ENCODE assay signal across 8 cellular contexts in the genomic region with DNA sequence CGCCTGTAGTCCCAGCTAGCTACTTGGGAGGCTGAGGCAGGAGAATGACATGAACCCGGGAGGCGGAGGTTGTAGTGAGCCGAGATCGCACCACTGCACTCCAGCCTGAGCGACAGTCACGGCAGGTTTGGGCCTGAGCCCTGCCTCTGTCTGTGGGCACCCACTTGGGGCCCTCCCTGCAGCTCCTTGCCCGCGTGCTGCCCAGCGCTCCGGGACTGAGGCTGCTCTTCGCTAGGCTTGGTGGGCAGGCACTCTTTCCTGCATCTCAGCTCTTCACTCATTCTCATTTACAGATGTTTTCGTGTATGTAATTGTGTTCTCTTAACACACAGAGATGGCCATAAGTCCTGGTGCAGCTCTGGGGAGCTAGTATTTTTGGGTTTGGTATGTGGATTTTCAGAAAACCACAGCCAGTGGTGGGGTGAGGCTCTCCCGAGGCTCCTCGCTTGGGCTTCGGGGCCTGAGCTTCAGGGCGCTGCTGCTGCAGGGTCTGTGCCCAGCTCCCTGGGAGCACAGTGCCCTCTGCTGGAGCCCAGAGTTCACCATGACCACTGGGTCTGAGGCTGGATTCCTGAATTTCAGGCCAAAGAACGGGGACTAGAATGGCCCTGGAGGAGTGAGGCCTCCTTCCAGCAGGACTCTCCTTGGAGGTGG. TPM values are rescaled to one million over a fixed set of nuclear protein-coding genes. Genes with fewer than 3 reads are reported as not detected.
DNase-seq lines count a peak whose midpoint lies in the region; ATAC-seq and TF ChIP-seq lines count a peak whose summit lies in the region.

No MANE protein-coding gene starts in this region.

- H3K4me3 ChIP-seq in choroid plexus epithelial cell (ENCODE audit: low read depth, low read length) (no peak overlapping the region), left lung (no peak overlapping the region)

- H3K27me3 Mint-ChIP-seq in activated CD4-positive, alpha-beta T cell treated with anti-CD3 and anti-CD28 coated beads for 36 hours: no peaks in the 10 kb centered on the region

- peaks cover 0 to 39% of the 10 kb centered on the region in 2 donors for H3K36me3 ChIP-seq in left lung

- ATAC-seq in activated CD4-positive, alpha-beta T cell treated with anti-CD3 and anti-CD28 coated beads for 36 hours: peak; percentile 63
- ATAC-seq in left lung: peak; percentile 91
- ATAC-seq in HG03571 (IDR thresholded peaks at IDR 0.05; ENCODE audit: unreplicated experiment): no peak

- no peaks in the 10 kb centered on the region for H3K9me3 Mint-ChIP-seq in activated CD4-positive, alpha-beta T cell treated with anti-CD3 and anti-CD28 coated beads for 36 hours (ENCODE audit: low read depth)

- H3K27me3 ChIP-seq in left lung: no peaks in the 10 kb centered on the region

- H3K27ac Mint-ChIP-seq in activated CD4-positive, alpha-beta T cell treated with anti-CD3 and anti-CD28 coated beads for 36 hours: no peak overlapping the region

- CTCF ChIA-PET in activated CD4-positive, alpha-beta T cell treated with anti-CD3 and anti-CD28 coated beads for 36 hours (lab: Charles Lee): interaction anchor here (0.6 to 2.6 kb wide), 32 partner anchors 9 to 480 kb away, joined by 3 to 47 read pairs (median 3); a partner anchor contains a TSS

- POLR2A ChIA-PET in activated CD4-positive, alpha-beta T cell treated with anti-CD3 and anti-CD28 coated beads for 36 hours (lab: Charles Lee): interaction anchor here (0.5 to 1.4 kb wide), 3 partner anchors 8 to 328 kb away, joined by 4 read pairs; no protein-coding TSS in a partner anchor

- H3K9me3 ChIP-seq in left lung: no peaks in the 10 kb centered on the region

- intact Hi-C loops in activated CD4-positive, alpha-beta T cell treated with anti-CD3 and anti-CD28 coated beads for 36 hours (cut with DNase I, micrococcal nuclease): loop anchor here (1.0 to 10.0 kb wide), 5 partner anchors 76 to 396 kb away; no protein-coding TSS in a partner anchor
- intact Hi-C loops in left lung (cut with DNase I): loop anchor here in 1 of 2 donors (10.0 kb wide), 1 partner anchor 392 kb away; no protein-coding TSS in a partner anchor

- H3K27ac ChIP-seq in left lung: peak overlapping the region; percentile 19 to 96

- H3K4me1 ChIP-seq in left lung: peaks cover 28 to 84% of the 10 kb centered on the region in 2 donors

- H3K4me1 Mint-ChIP-seq in activated CD4-positive, alpha-beta T cell treated with anti-CD3 and anti-CD28 coated beads for 36 hours: peaks cover 62% of the 10 kb centered on the region

- TF ChIP-seq CTCF in choroid plexus epithelial cell (conservative IDR thresholded peaks at IDR 0.05; ENCODE audit: low read depth, low read length) (peak; percentile 97), left lung (IDR thresholded peaks at IDR 0.05) (peak; percentile 77)

- peaks cover 50% of the 10 kb centered on the region for H3K36me3 Mint-ChIP-seq in activated CD4-positive, alpha-beta T cell treated with anti-CD3 and anti-CD28 coated beads for 36 hours (ENCODE audit: low read depth)

- DNase-seq in NCI-H2081 (lab: John Stamatoyannopoulos, UW): peak; percentile 55 to 56
- DNase-seq in NCI-H2081 treated with DMSO at 0.1 percent for 48 hours (lab: John Stamatoyannopoulos, UW): no peak
- peak; percentile 63 for DNase-seq in NCI-H1694 treated with DMSO at 0.1 percent for 48 hours (lab: John Stamatoyannopoulos, UW)
- peak; percentile 84 for DNase-seq in activated CD4-positive, alpha-beta T cell treated with anti-CD3 and anti-CD28 coated beads for 36 hours
- DNase-seq in choroid plexus epithelial cell (ENCODE audit: low read depth): peak; percentile 85
- DNase-seq in left lung: peak; percentile 81 to 92
- DNase-seq in stimulated activated CD4-positive, alpha-beta T cell treated with anti-CD3 and anti-CD28 coated beads, Interleukin-4, amount 100 ng/mL, for 4 hours: peak; percentile 55 to 65

- no peak overlapping the region for H3K4me3 Mint-ChIP-seq in activated CD4-positive, alpha-beta T cell treated with anti-CD3 and anti-CD28 coated beads for 36 hours

RNA-seq across cellular contexts. Expression of a gene that starts 15.2 kb away (rescaled TPM):
- total RNA-seq in activated CD4-positive, alpha-beta T cell treated with anti-CD3 and anti-CD28 coated beads for 36 hours: 10 to 100 TPM; 72.4 to 74.0 TPM
- total RNA-seq in left lung: 10 to 100 TPM; 66.9 to 80.9 TPM

RNA-seq across cellular contexts. Expression of a gene that starts 49.0 kb away (rescaled TPM):
- under 1 TPM; 0.11 to 0.16 TPM for total RNA-seq in activated CD4-positive, alpha-beta T cell treated with anti-CD3 and anti-CD28 coated beads for 36 hours
- total RNA-seq in left lung: under 1 TPM; 0.20 to 0.24 TPM

RNA-seq across cellular contexts. Expression of a gene that starts 55.9 kb away (rescaled TPM):
- not detected for total RNA-seq in activated CD4-positive, alpha-beta T cell treated with anti-CD3 and anti-CD28 coated beads for 36 hours
- total RNA-seq in left lung: 10 to 100 TPM in 1 of 2 donors, 1 to 10 TPM in 1; 1.9 to 47.7 TPM
